Comparison of ENCODE assay signal across 8 cellular contexts in genomic region chr18:63137999-63138448, GRCh38.
DNase-seq lines count a peak whose midpoint lies in the region; ATAC-seq and TF ChIP-seq lines count a peak whose summit lies in the region.

No MANE protein-coding gene starts in this region.

- H3K27ac Mint-ChIP-seq in activated naive CD8-positive, alpha-beta T cell: peak overlapping the region; percentile 95

- peaks cover 7% of the 10 kb centered on the region for H3K4me1 ChIP-seq in osteoblast (ENCODE audit: insufficient read depth, low read length)

- no peaks in the 10 kb centered on the region for H4K20me1 ChIP-seq in osteoblast (ENCODE audit: insufficient read depth, low read length)

- H3K36me3 ChIP-seq in osteoblast (ENCODE audit: insufficient read depth, low read length): no peaks in the 10 kb centered on the region

- peak overlapping the region; percentile 82 for H2AFZ ChIP-seq in osteoblast (ENCODE audit: low read length)

- peak overlapping the region; percentile 90 for H3K4me3 Mint-ChIP-seq in activated naive CD8-positive, alpha-beta T cell

- no peaks in the 10 kb centered on the region for H3K9me3 ChIP-seq in osteoblast (ENCODE audit: low read depth, low read length)

- H3K27ac ChIP-seq in osteoblast (ENCODE audit: low read depth, low read length): no peak overlapping the region

- WGBS in lower leg skin, 2 donors: 39 to 58% methylated on average over 12 of the region's 12 CpGs

- ATAC-seq in GM19397 (IDR thresholded peaks at IDR 0.05; ENCODE audit: unreplicated experiment): peak; percentile 24

- TF ChIP-seq POLR2A in lower leg skin (IDR thresholded peaks at IDR 0.05): no peak

- peaks cover 27% of the 10 kb centered on the region for H3K27me3 ChIP-seq in osteoblast (ENCODE audit: insufficient read depth, low read length)

- no peak for TF ChIP-seq CTCF in osteoblast (IDR thresholded peaks at IDR 0.05; ENCODE audit: extremely low read depth, low read depth, low read length)
- no peak for TF ChIP-seq CTCF in lower leg skin (IDR thresholded peaks at IDR 0.05)

- peak overlapping the region; percentile 62 for H3K4me3 ChIP-seq in osteoblast (ENCODE audit: insufficient read depth, low read length)
- H3K4me3 ChIP-seq in lower leg skin (ENCODE audit: low read depth, poor library complexity, severe bottlenecking): no peak overlapping the region

- peaks cover 78% of the 10 kb centered on the region for H3K4me1 Mint-ChIP-seq in activated naive CD8-positive, alpha-beta T cell (ENCODE audit: low read depth)

- no peaks in the 10 kb centered on the region for H3K27me3 Mint-ChIP-seq in activated naive CD8-positive, alpha-beta T cell

- intact Hi-C loops in lower leg skin (cut with DNase I; ENCODE audit: low total_unique reads): no loop called here

- DNase-seq in NAMALWA (ENCODE audit: low spot score): peak; percentile 60
- no peak for DNase-seq in osteoblast (ENCODE audit: insufficient read length, low spot score, missing footprints)
- DNase-seq in SHP77 (lab: John Stamatoyannopoulos, UW): no peak
- DNase-seq in lower leg skin (ENCODE audit: low spot score in 2 of 2): no peak
- no peak for DNase-seq in mucosa of gallbladder (ENCODE audit: low spot score)
- no peak for DNase-seq in AG20443 (ENCODE audit: low spot score)

- no peaks in the 10 kb centered on the region for H3K79me2 ChIP-seq in osteoblast (ENCODE audit: insufficient read depth, low read length)

- peaks cover 23% of the 10 kb centered on the region for H3K36me3 Mint-ChIP-seq in activated naive CD8-positive, alpha-beta T cell

- no peaks in the 10 kb centered on the region for H3K9me3 Mint-ChIP-seq in activated naive CD8-positive, alpha-beta T cell (ENCODE audit: low read depth)

- peak overlapping the region; percentile 72 for H3K4me2 ChIP-seq in osteoblast (ENCODE audit: insufficient read depth, low read length)
